Comparison of ENCODE assay signal across 8 cellular contexts in the genomic region with DNA sequence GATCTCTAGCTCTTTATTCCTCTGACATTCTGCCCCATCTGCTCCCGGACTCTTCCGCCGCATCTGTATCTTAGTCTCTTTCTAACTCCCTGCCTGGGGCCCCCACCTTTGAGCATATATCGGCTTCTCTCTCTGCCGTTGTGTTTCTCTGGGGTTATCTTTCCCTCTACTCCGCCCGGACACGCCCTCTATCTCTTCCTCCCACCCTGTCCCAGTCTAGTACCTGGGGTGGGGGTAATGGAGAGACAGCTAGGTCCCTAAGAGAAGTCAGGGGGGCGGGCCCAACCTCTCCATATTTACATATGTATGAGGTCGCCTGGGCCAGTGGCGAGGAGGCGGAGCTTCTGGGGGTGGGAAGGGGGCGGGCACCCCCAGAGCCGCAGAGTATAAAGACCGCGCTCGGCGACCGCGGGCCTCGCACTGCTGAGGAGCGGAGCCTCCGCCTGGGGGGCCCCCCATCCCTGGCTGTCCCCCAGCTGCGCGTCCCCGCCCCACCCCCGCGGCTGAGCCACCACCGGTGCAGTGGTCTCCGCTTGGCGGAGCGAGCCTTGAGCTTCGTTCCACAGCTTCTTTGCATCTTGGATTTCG. TPM values are rescaled to one million over a fixed set of nuclear protein-coding genes. Genes with fewer than 3 reads are reported as not detected.
DNase-seq lines count a peak whose midpoint lies in the region; ATAC-seq and TF ChIP-seq lines count a peak whose summit lies in the region.

ATP1B2 (plus strand) TSS at position 418 of the 588 bp plus-strand sequence. CDS start 593 bp downstream, outside the sequence.

- peak within 1 kb of the TSS; percentile 4 for H2AFZ ChIP-seq in SU-DHL-6 (ENCODE audit: low read depth, low read length, severe bottlenecking)

- H3F3A ChIP-seq in SU-DHL-6 (ENCODE audit: insufficient read depth): no peaks in the 10 kb centered on the region

- no peak for TF ChIP-seq POLR2A in transverse colon (IDR thresholded peaks at IDR 0.05)

- H3K9me3 Mint-ChIP-seq in CD4-positive, alpha-beta T cell: no peaks in the 10 kb centered on the region
- no peaks in the 10 kb centered on the region for H3K9me3 Mint-ChIP-seq in progenitor cell of endocrine pancreas (ENCODE audit: low read depth)

- H3K27me3 Mint-ChIP-seq in CD4-positive, alpha-beta T cell: peaks cover 62% of the 10 kb centered on the region
- peaks cover 67% of the 10 kb centered on the region for H3K27me3 Mint-ChIP-seq in progenitor cell of endocrine pancreas

- TF ChIP-seq CTCF in CD4-positive, alpha-beta T cell (IDR thresholded peaks at IDR 0.05): no peak
- TF ChIP-seq CTCF in SU-DHL-6 (IDR thresholded peaks at IDR 0.05; ENCODE audit: insufficient read depth, low read length, poor library complexity, severe bottlenecking) (no peak), progenitor cell of endocrine pancreas (IDR thresholded peaks at IDR 0.05; ENCODE audit: unreplicated experiment) (no peak), transverse colon (IDR thresholded peaks at IDR 0.05) (no peak)

- intact Hi-C loops in CD4-positive, alpha-beta T cell (cut with DNase I, micrococcal nuclease): loop anchor here (1.0 to 5.0 kb wide), 2 partner anchors 35 to 37 kb away; partner anchors contain the start of genes TP53 (in 1 of the 2) and WRAP53 (in 1 of the 2)
- intact Hi-C loops in left ventricle myocardium superior (cut with micrococcal nuclease) (no loop called here), transverse colon (cut with DNase I; ENCODE audit: low total_unique reads) (no loop called here)

- peaks cover 4 to 23% (median 19%) of the 10 kb centered on the region in 4 donors for H3K4me1 ChIP-seq in transverse colon

- no peaks in the 10 kb centered on the region for H3K36me3 Mint-ChIP-seq in CD4-positive, alpha-beta T cell (ENCODE audit: low read depth)
- H3K36me3 Mint-ChIP-seq in progenitor cell of endocrine pancreas (ENCODE audit: insufficient read depth): no peaks in the 10 kb centered on the region

- no peak within 1 kb of the TSS for H3K27ac ChIP-seq in CD4-positive, alpha-beta T cell (ENCODE audit: low read depth, low read length)
- H3K27ac ChIP-seq in SU-DHL-6 (ENCODE audit: low read depth, low read length) (no peak within 1 kb of the TSS), transverse colon (peak within 1 kb of the TSS; percentile 5 to 64 (median 48))

- peak within 1 kb of the TSS; percentile 14; the same call in 1 of the 2 replicates for H3K9ac ChIP-seq in SU-DHL-6 (ENCODE audit: low read length)

- no peaks in the 10 kb centered on the region for H3K9me3 ChIP-seq in CD4-positive, alpha-beta T cell (ENCODE audit: control insufficient read depth, low read length)
- no peaks in the 10 kb centered on the region for H3K9me3 ChIP-seq in SU-DHL-6 (ENCODE audit: insufficient read depth, low read length)
- no peaks in the 10 kb centered on the region for H3K9me3 ChIP-seq in transverse colon

- no peaks in the 10 kb centered on the region for H3K9me2 ChIP-seq in SU-DHL-6 (replicated peaks; ENCODE audit: insufficient read depth, low read length)

- H3K4me3 Mint-ChIP-seq in CD4-positive, alpha-beta T cell: peak within 1 kb of the TSS; percentile 85
- peak within 1 kb of the TSS; percentile 72 for H3K4me3 Mint-ChIP-seq in progenitor cell of endocrine pancreas (ENCODE audit: low read depth)

- H3K79me2 ChIP-seq in SU-DHL-6 (ENCODE audit: insufficient read depth, low read length): no peaks in the 10 kb centered on the region

- no peak within 1 kb of the TSS for H3K27ac Mint-ChIP-seq in CD4-positive, alpha-beta T cell
- peak within 1 kb of the TSS; percentile 2 for H3K27ac Mint-ChIP-seq in progenitor cell of endocrine pancreas

- peaks cover 22% of the 10 kb centered on the region for H3K4me1 Mint-ChIP-seq in CD4-positive, alpha-beta T cell (ENCODE audit: low read depth)
- peaks cover 11% of the 10 kb centered on the region for H3K4me1 Mint-ChIP-seq in progenitor cell of endocrine pancreas (ENCODE audit: low read depth)

- peaks cover 43% of the 10 kb centered on the region for H3K27me3 ChIP-seq in CD4-positive, alpha-beta T cell (ENCODE audit: control insufficient read depth, insufficient read depth, low read length)
- H3K27me3 ChIP-seq in SU-DHL-6 (ENCODE audit: low read length) (no peaks in the 10 kb centered on the region), transverse colon (peaks cover 51% of the 10 kb centered on the region)

- H4K20me1 ChIP-seq in SU-DHL-6 (ENCODE audit: low read depth, low read length): no peaks in the 10 kb centered on the region

- POLR2A ChIA-PET in CD4-positive, alpha-beta T cell (lab: Charles Lee): interaction anchor here (0.7 to 3.4 kb wide), 10 partner anchors 9 to 785 kb away, joined by 3 to 78 read pairs (median 6); partner anchors contain the start of genes FXR2, MPDU1, NDEL1 and RNF227

- H3K36me3 ChIP-seq in SU-DHL-6 (ENCODE audit: low read length): no peaks in the 10 kb centered on the region
- no peaks in the 10 kb centered on the region for H3K36me3 ChIP-seq in transverse colon

- peak within 1 kb of the TSS; percentile 56 for H3K4me2 ChIP-seq in SU-DHL-6 (ENCODE audit: low read depth, low read length, poor library complexity, severe bottlenecking)

- WGBS in transverse colon (ENCODE audit: low coverage in 1 of 2), 2 donors: 0 to 1% methylated on average over 3 to 33 of the region's 34 CpGs

- peak; percentile 56 to 77 (median 66) for DNase-seq in CD4-positive, alpha-beta T cell
- DNase-seq in HUDEP-2 (lab: John Stamatoyannopoulos, UW; ENCODE audit: unreplicated experiment in 76 of 76): peak in 74 of 76 experiments; percentile 71 to 98 (median 94)
- peak; percentile 54 for DNase-seq in activated naive CD8-positive, alpha-beta T cell treated with anti-CD3 and anti-CD28 coated beads, Interleukin-2, amount 50 U/mL, for 16 hours (ENCODE audit: low read depth, low spot score)
- peak; percentile 81 for DNase-seq in left ventricle myocardium superior
- DNase-seq in progenitor cell of endocrine pancreas (ENCODE audit: low spot score, unreplicated experiment): peak; percentile 41
- peak; percentile 75 for DNase-seq in transverse colon

- CTCF ChIA-PET in CD4-positive, alpha-beta T cell (lab: Charles Lee): interaction anchor here (1.3 to 4.1 kb wide), 3 partner anchors 18 to 38 kb away, joined by 7 to 21 read pairs (median 8); partner anchors contain the start of genes FXR2, TP53 and WRAP53

- in situ Hi-C loops in transverse colon (cut with MboI; ENCODE audit: low pct_ligation_motif_present in 1 of 4, low pct_unique_long_range_greater_than_20kb in 1 of 4, low sequenced_read_pairs in 3 of 4): no loop called here

- no peak for TF ChIP-seq EP300 in transverse colon (IDR thresholded peaks at IDR 0.05; ENCODE audit: low read depth)

- H3K4me3 ChIP-seq in SU-DHL-6 (ENCODE audit: insufficient read depth, low read length, poor library complexity, severe bottlenecking) (peak within 1 kb of the TSS; percentile 22), transverse colon (peak within 1 kb of the TSS; percentile 18 to 68 (median 38))

- peak; percentile 94 for ATAC-seq in CD4-positive, alpha-beta T cell (ENCODE audit: poor library complexity)
- peak; percentile 90 for ATAC-seq in left ventricle myocardium superior
- ATAC-seq in HG03342 (IDR thresholded peaks at IDR 0.05; ENCODE audit: unreplicated experiment): no peak

RNA-seq across cellular contexts. Expression of gene ATP1B2, which starts in this region (rescaled TPM):
- under 1 TPM; 0.17 to 0.69 TPM for total RNA-seq in CD4-positive, alpha-beta T cell
- total RNA-seq in left ventricle myocardium superior: 3.2 TPM
- 1.5 and 2.1 TPM in 2 replicates for total RNA-seq in progenitor cell of endocrine pancreas
- 10 to 100 TPM in 1 of 4 donors, 1 to 10 TPM in 1, under 1 TPM in 2; 0.40 to 20.6 (median 2.3) TPM for total RNA-seq in transverse colon

Comparison
In these comparisons a context has a peak if more than half of its experiments do, and no peak if none do; other contexts are left out.
1. Peak in DNase-seq and ATAC-seq in CD4-positive, alpha-beta T cell; RNA of the gene not detected or under 1 TPM.
2. DNase-seq: peak in every context shown above with its lines; median percentile 94 in HUDEP-2; 81 in left ventricle myocardium superior; 75 in transverse colon; 66 in CD4-positive, alpha-beta T cell; 54 in activated naive CD8-positive, alpha-beta T cell treated with anti-CD3 and anti-CD28 coated beads, Interleukin-2, amount 50 U/mL, for 16 hours; 41 in progenitor cell of endocrine pancreas.
3. H3K27ac ChIP-seq: peak in transverse colon (4 of 4); none in CD4-positive, alpha-beta T cell (single experiment) and SU-DHL-6 (single experiment).
4. intact Hi-C loops: an anchor here in CD4-positive, alpha-beta T cell (1.0 to 5.0 kb wide); none called in left ventricle myocardium superior and transverse colon.